Comparison of ENCODE assay signal across 12 cellular contexts in the genomic region with DNA sequence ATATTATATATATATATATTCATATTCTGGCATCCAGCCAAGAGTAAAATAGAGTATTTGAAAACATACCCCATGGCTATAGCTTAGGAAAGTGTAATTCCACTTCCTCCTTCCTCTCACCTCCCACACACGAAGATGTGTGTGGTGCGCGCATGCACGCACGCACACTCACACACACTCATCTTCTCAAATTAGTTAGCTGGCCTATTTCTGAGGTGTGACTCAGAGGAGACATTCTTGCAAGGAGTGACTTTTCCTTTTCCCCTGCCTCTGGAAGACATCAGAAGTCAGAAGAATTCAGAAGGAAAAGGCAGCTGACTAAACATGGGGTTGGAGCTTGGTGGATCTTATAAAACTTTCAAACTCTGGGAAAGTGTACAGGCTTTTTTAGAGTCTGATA. TPM values are rescaled to one million over a fixed set of nuclear protein-coding genes. Genes with fewer than 3 reads are reported as not detected.
DNase-seq lines count a peak whose midpoint lies in the region; ATAC-seq and TF ChIP-seq lines count a peak whose summit lies in the region.
"Had no signal": no experiment of that assay in that cellular context is flagged by ENCODE, and none has a peak within 500 bp of the region (broad histone marks: within the 10 kb centered on the region; RNA-seq: fewer than 3 reads in every experiment).

No MANE protein-coding gene starts in this region.

- no peaks in the 10 kb centered on the region for H3K36me3 ChIP-seq in PC-3 (ENCODE audit: low read depth, low read length)
- H3K36me3 ChIP-seq in right lobe of liver = no peaks in the 10 kb centered on the region
- H3K36me3 ChIP-seq: neural progenitor cell had no signal

- CTCF ChIA-PET in AG04450 (lab: Charles Lee) (interaction anchor here (2.7 kb wide), 1 partner anchor 24 kb away, joined by 7 read pairs; no protein-coding TSS in a partner anchor), PC-3 (lab: Charles Lee) (no interaction called here)

- 54% methylated on average over 5 of the region's 5 CpGs for WGBS in right lobe of liver (ENCODE audit: insufficient coverage, low coverage, low lambda C conversion rate, missing lambda C conversion rate)

- H3K27ac ChIP-seq in AG04450 (ENCODE audit: low read depth, low read length) (no peak overlapping the region), PC-3 (ENCODE audit: low read length) (no peak overlapping the region), right lobe of liver (peak overlapping the region in 1 of 3 donors; percentile 29)
- H3K27ac ChIP-seq: HL-60, neural progenitor cell, testis had no signal

- H4K20me1 ChIP-seq in PC-3 (ENCODE audit: low read length) = no peaks in the 10 kb centered on the region

- no peak overlapping the region for H3K9ac ChIP-seq in PC-3 (ENCODE audit: low read length)
- H3K9ac ChIP-seq: neural progenitor cell had no signal

- POLR2A ChIA-PET in AG04450 (lab: Yijun Ruan, JAX) (no interaction called here), PC-3 (lab: Charles Lee; ENCODE audit: unreplicated experiment) (no interaction called here)

- no peak overlapping the region for H2AFZ ChIP-seq in PC-3 (ENCODE audit: low read length)
- H2AFZ ChIP-seq: neural progenitor cell had no signal

- H3F3A ChIP-seq in PC-3 (ENCODE audit: low read length, unreplicated experiment) = no peaks in the 10 kb centered on the region

- peak overlapping the region; percentile 44; the same call in 1 of the 2 replicates for H3K4me2 ChIP-seq in PC-3 (ENCODE audit: low read length)
- H3K4me2 ChIP-seq: neural progenitor cell had no signal

- H3K4me3 ChIP-seq in AG04450 (ENCODE audit: low read depth, low read length) = no peak overlapping the region
- no peak overlapping the region for H3K4me3 ChIP-seq in PC-3 (ENCODE audit: low read length)
- H3K4me3 ChIP-seq in right lobe of liver = no peak overlapping the region
- H3K4me3 ChIP-seq: neural progenitor cell, testis had no signal

- no peak for TF ChIP-seq CTCF in AG04450 (IDR thresholded peaks at IDR 0.05; ENCODE audit: low read depth, low read length)
- TF ChIP-seq CTCF in PC-3 (conservative IDR thresholded peaks at IDR 0.05; ENCODE audit: low read depth, low read length) = no peak
- TF ChIP-seq CTCF in right lobe of liver (IDR thresholded peaks at IDR 0.05) = no peak

- DNase-seq in AG04450 (ENCODE audit: low read depth, low spot score) = peak; percentile 50
- DNase-seq in PC-3 = peak; percentile 58
- DNase-seq in head of caudate nucleus = peak in 35 of 42 donors; percentile 7 to 71 (median 44)
- DNase-seq in NCI-H2081 (lab: John Stamatoyannopoulos, UW) = no peak
- no peak for DNase-seq in NCI-H2227 treated with DMSO at 0.1 percent for 48 hours (lab: John Stamatoyannopoulos, UW)
- DNase-seq in right lobe of liver = no peak
- DNase-seq: T-helper 1 cell, testis had no signal

- no peak for TF ChIP-seq POLR2A in right lobe of liver (IDR thresholded peaks at IDR 0.05)

- no TSS peak for BruUV-seq in PC-3 (replicated peaks; lab: Mats Ljungman, UMichigan)

- peaks cover 13% of the 10 kb centered on the region for H3K4me1 ChIP-seq in PC-3 (ENCODE audit: insufficient read depth, low read length)
- peaks cover 0 to 47% (median 21%) of the 10 kb centered on the region in 4 donors for H3K4me1 ChIP-seq in right lobe of liver
- H3K4me1 ChIP-seq: testis had no signal

- no peaks in the 10 kb centered on the region for H3K9me2 ChIP-seq in PC-3 (replicated peaks; ENCODE audit: low read length)

- H3K27me3 ChIP-seq in AG04450 (ENCODE audit: control insufficient read depth, insufficient read depth, low read length) = no peaks in the 10 kb centered on the region
- H3K27me3 ChIP-seq in PC-3 (ENCODE audit: low read length) = no peaks in the 10 kb centered on the region
- H3K27me3 ChIP-seq in right lobe of liver = no peaks in the 10 kb centered on the region
- H3K27me3 ChIP-seq: neural progenitor cell, testis had no signal

- intact Hi-C loops in PC-3 (cut with micrococcal nuclease) (no loop called here), head of caudate nucleus (cut with DNase I) (no loop called here), right lobe of liver (cut with DNase I) (no loop called here)

- ATAC-seq in GM21528 (IDR thresholded peaks at IDR 0.05; ENCODE audit: low FRiP score, unreplicated experiment) = peak; percentile 39
- ATAC-seq in PC-3 = peak; percentile 49
- no peak for ATAC-seq in HG02623 (IDR thresholded peaks at IDR 0.05; ENCODE audit: unreplicated experiment)
- no peak for ATAC-seq in right lobe of liver

- no peaks in the 10 kb centered on the region for H3K79me2 ChIP-seq in PC-3 (ENCODE audit: low read length)

- no peaks in the 10 kb centered on the region for H3K9me3 ChIP-seq in AG04450 (ENCODE audit: control insufficient read depth, insufficient read depth, low read length)
- H3K9me3 ChIP-seq in PC-3 (ENCODE audit: low read length) = no peaks in the 10 kb centered on the region
- H3K9me3 ChIP-seq in right lobe of liver = no peaks in the 10 kb centered on the region
- H3K9me3 ChIP-seq: testis had no signal

RNA-seq across cellular contexts. Expression of a gene that starts 8.8 kb away (rescaled TPM):
- 0.14 and 0.33 TPM in 2 replicates for polyA plus RNA-seq in AG04450 (2011; rRNA removed)
- 0.05 and 0.09 TPM in 2 replicates for polyA minus RNA-seq in AG04450 (2011; rRNA and poly(A)+ RNA removed)
- total RNA-seq in PC-3 (2014; rRNA removed) = not detected in 2 replicates
- 10 to 100 TPM; 15.5 to 28.7 (median 24.7) TPM for total RNA-seq in right lobe of liver

Comparison
In these comparisons a context has a peak if more than half of its experiments do, and no peak if none do; other contexts are left out.
1. DNase-seq: peak in AG04450 (single experiment), PC-3 (single experiment) and head of caudate nucleus (35 of 42); none in NCI-H2081 (0 of 2), NCI-H2227 treated with DMSO at 0.1 percent for 48 hours (single experiment) and right lobe of liver (0 of 3).
2. ATAC-seq: peak in GM21528 (single experiment) and PC-3 (single experiment); none in HG02623 (single experiment) and right lobe of liver (0 of 4).
3. RNA of a gene that starts 8.8 kb away (total RNA-seq): 15.5 to 28.7 TPM in right lobe of liver; not detected in PC-3; every median in the first group is over 10 times any median in the second.